In genomic region chr11:100684101-100685065, GRCh38 we compare ENCODE assay signal across 9 cellular contexts. TPM values are rescaled to one million over a fixed set of nuclear protein-coding genes. Genes with fewer than 3 reads are reported as not detected.
A peak's percentile ranks its signal among the peaks of the same experiment; 100 is the strongest.
DNase-seq lines count a peak whose midpoint lies in the region; ATAC-seq and TF ChIP-seq lines count a peak whose summit lies in the region.
"Had no signal": no experiment of that assay in that cellular context is flagged by ENCODE, and none has a peak within 500 bp of the region (broad histone marks: within the 10 kb centered on the region; RNA-seq: fewer than 3 reads in every experiment).

No MANE protein-coding gene starts in this region.

- H3K4me3 ChIP-seq in esophagus muscularis mucosa: no peak overlapping the region

- no peak for TF ChIP-seq EP300 in esophagus muscularis mucosa (IDR thresholded peaks at IDR 0.05)

- peaks cover 10 to 36% (median 33%) of the 10 kb centered on the region in 4 donors for H3K4me1 ChIP-seq in esophagus muscularis mucosa

- H3K9me3 ChIP-seq in esophagus muscularis mucosa: no peaks in the 10 kb centered on the region

- in situ Hi-C loops in Caki2 (cut with HindIII; ENCODE audit: low pct_unique_long_range_greater_than_20kb, low sequenced_read_pairs): no loop called here

- intact Hi-C loops in esophagus muscularis mucosa (cut with DNase I) (loop anchor here (2.0 to 5.0 kb wide), 2 partner anchors 170 to 248 kb away; no protein-coding TSS in a partner anchor), left colon (cut with DNase I, micrococcal nuclease) (loop anchor here in 1 of 2 donors (5.0 to 10.0 kb wide), 2 partner anchors 170 to 248 kb away; no protein-coding TSS in a partner anchor)

- TF ChIP-seq CTCF in esophagus muscularis mucosa (IDR thresholded peaks at IDR 0.05): no peak

- H3K27ac ChIP-seq in esophagus muscularis mucosa (replicated peaks in 1 of 4): peak overlapping the region in 3 of 4 donors; percentile 6 to 40 (median 20)

- WGBS in esophagus muscularis mucosa: 58% methylated on average over 6 of the region's 6 CpGs

- no peaks in the 10 kb centered on the region for H3K36me3 ChIP-seq in esophagus muscularis mucosa

- DNase-seq in Caki2 (ENCODE audit: low read depth): peak; percentile 41
- DNase-seq in esophagus muscularis mucosa (ENCODE audit: extremely low spot score): no peak
- DNase-seq in OCI-M1 (lab: John Stamatoyannopoulos, UW): no peak
- DNase-seq in left colon: no peak
- no peak for DNase-seq in Kasumi-1 (lab: John Stamatoyannopoulos, UW)
- DNase-seq in cerebellar nuclear complex (lab: John Stamatoyannopoulos, UW): no peak
- DNase-seq: NCI-H524 treated with DMSO at 0.1 percent for 48 hours had no signal

- peak; percentile 33 for ATAC-seq in GM21390 (IDR thresholded peaks at IDR 0.05; ENCODE audit: unreplicated experiment)
- peak; percentile 27 for ATAC-seq in HG03457 (IDR thresholded peaks at IDR 0.05; ENCODE audit: unreplicated experiment)
- ATAC-seq in left colon: no peak

- no peaks in the 10 kb centered on the region for H3K27me3 ChIP-seq in esophagus muscularis mucosa

- no peak for TF ChIP-seq POLR2A in esophagus muscularis mucosa (IDR thresholded peaks at IDR 0.05; ENCODE audit: low read depth)

RNA-seq across cellular contexts. Expression of gene ARHGAP42, which starts 2.7 kb away (rescaled TPM):
- total RNA-seq in Caki2 (2014; rRNA removed; shearing (Covaris generic); ENCODE audit: low replicate concordance): 7.8 and 11.5 TPM in 2 replicates
- total RNA-seq in esophagus muscularis mucosa (10 to 100 TPM in 2 of 4 donors, 1 to 10 TPM in 2; 5.1 to 10.6 (median 8.0) TPM), left colon (10 to 100 TPM; 29.0 to 44.8 TPM)
